ENCODE assay signal across 25 cellular contexts in genomic region chr5:159792180-159792579, GRCh38.
DNase-seq lines count a peak whose midpoint lies in the region; FAIRE-seq and TF ChIP-seq lines count a peak whose summit lies in the region.
"Had no signal": no experiment of that assay in that cellular context is flagged by ENCODE, and none has a peak within 500 bp of the region (broad histone marks: within the 10 kb centered on the region; RNA-seq: fewer than 3 reads in every experiment).

No MANE protein-coding gene starts in this region.

- 0 out of 2 replicates have a peak overlapping the region, but pooled peaks have one; percentile 13 for H3K27ac ChIP-seq in VCaP
- H3K27ac ChIP-seq: A549; BLaER1 treated with 17β-estradiol and CSF1 and Interleukin-3, amounts not matched to agents 10 nM and 100 nM; GM23248 had no signal

- H3K4me3 ChIP-seq in retinal pigment epithelial cell (ENCODE audit: low read length), result no peak overlapping the region
- H3K4me3 ChIP-seq: A549; BLaER1 treated with 17β-estradiol and CSF1 and Interleukin-3, amounts not matched to agents 10 nM and 100 nM; GM23248 had no signal

- in situ Hi-C loops in GM13976 (cut with MboI; ENCODE audit: low sequenced_read_pairs, unreplicated experiment), result no loop called here

- no peak for TF ChIP-seq CTCF in D721Med (IDR thresholded peaks at IDR 0.05; ENCODE audit: insufficient read depth, missing control alignments)
- no peak for TF ChIP-seq CTCF in VCaP (conservative IDR thresholded peaks at IDR 0.05)
- no peak for TF ChIP-seq CTCF in retinal pigment epithelial cell (conservative IDR thresholded peaks at IDR 0.05; ENCODE audit: low read depth, low read length)
- no peak for TF ChIP-seq CTCF in GM13976 (IDR thresholded peaks at IDR 0.05; ENCODE audit: borderline replicate concordance, control extremely low read depth, extremely low read depth, insufficient read depth, missing control alignments)

- no peak for TF ChIP-seq POLR2A in GM12891 (IDR thresholded peaks at IDR 0.05; ENCODE audit: low read depth, low read length)

- DNase-seq in D721Med (ENCODE audit: insufficient read length, low spot score) (peak; percentile 58), NCI-H82 (lab: John Stamatoyannopoulos, UW) (peak; percentile 95), retinal pigment epithelial cell (ENCODE audit: low read depth) (peak; percentile 40), GM13976 (ENCODE audit: low spot score) (no peak), DMS53 (lab: John Stamatoyannopoulos, UW) (no peak), GM12891 (ENCODE audit: insufficient read length, low spot score) (no peak)
- DNase-seq: 8988T; ACHN; AML-193; BE2C; Calu3; CD4-positive, alpha-beta memory T cell; COR-L47; DMS 273 treated with DMSO at 0.1 percent for 48 hours; DMS79 treated with DMSO at 0.1 percent for 48 hours; GF-D8; GM23248; H7; HCEC 1CT had no signal

- FAIRE-seq in D721Med (lab: Jason Lieb, UNC) (peak; percentile 98), GM12891 (lab: Jason Lieb, UNC) (no peak)
- FAIRE-seq: GM12892, GM19239, H1 had no signal

TF ChIP-seq in GM12891, 5 proteins besides CTCF, POLR2A, EP300 and RAD21:
- TF ChIP-seq PAX5 (IDR thresholded peaks at IDR 0.05; ENCODE audit: insufficient read depth, low read length, severe bottlenecking), result no peak
- no peak for TF ChIP-seq POLR2AphosphoS5 (IDR thresholded peaks at IDR 0.05; ENCODE audit: low read depth, low read length)
- no peak for TF ChIP-seq SPI1 (IDR thresholded peaks at IDR 0.05; ENCODE audit: low read depth, low read length)
- no peak for TF ChIP-seq TAF1 (IDR thresholded peaks at IDR 0.05; ENCODE audit: low read depth, low read length)
- TF ChIP-seq POU2F2 (IDR thresholded peaks at IDR 0.05; ENCODE audit: low read depth, low read length), result no peak
TF ChIP-seq in GM12891: peak in this region for 0.

Comparison
In these comparisons a context has a peak if more than half of its experiments do, and no peak if none do; other contexts are left out.
1. DNase-seq: peak in D721Med (single experiment), NCI-H82 (single experiment) and retinal pigment epithelial cell (single experiment); none in GM13976 (single experiment), DMS53 (single experiment) and GM12891 (single experiment).